In the genomic region with DNA sequence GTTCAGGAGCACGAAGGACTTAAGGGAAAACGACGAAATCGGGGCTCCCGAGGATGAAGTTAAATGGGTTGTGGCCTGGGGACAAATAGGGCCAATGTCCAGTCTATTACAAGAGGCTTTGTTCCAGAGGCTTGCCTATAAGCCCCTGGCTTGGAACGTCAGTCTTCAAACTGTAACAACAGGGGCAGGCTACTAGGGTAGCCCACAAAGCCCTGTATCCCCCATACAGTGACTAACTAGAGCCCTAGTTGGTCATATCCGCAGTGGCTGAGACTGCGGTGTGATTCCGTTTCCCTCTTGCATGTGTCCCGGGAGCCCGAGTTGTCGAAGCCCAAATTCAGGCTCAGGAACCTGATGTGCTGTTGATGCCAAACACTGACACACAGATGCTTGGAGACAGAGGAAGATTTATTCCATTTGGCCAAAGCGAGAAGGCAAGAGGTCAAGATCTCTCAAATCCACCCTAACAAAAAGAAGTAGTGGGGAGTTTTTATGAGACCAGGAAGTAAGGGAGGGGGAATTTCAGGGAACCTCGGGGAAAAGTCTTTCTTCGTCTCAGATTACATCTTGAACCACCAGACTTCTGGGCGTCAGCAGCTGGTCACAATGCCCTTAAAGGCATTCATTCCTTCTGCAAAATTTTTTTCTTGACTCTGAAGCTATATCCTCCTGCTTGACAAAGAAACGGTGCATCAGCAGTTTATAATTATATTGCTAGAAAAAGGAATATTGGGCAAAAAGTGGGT, we compare ENCODE assay signal across 8 cellular contexts. TPM values are rescaled to one million over a fixed set of nuclear protein-coding genes. Genes with fewer than 3 reads are reported as not detected.
DNase-seq lines count a peak whose midpoint lies in the region; ATAC-seq, FAIRE-seq and TF ChIP-seq lines count a peak whose summit lies in the region.

No MANE protein-coding gene starts in this region.

- no peaks in the 10 kb centered on the region for H3K9me3 ChIP-seq in adrenal gland (replicated peaks in 1 of 3)
- no peaks in the 10 kb centered on the region for H3K9me3 ChIP-seq in right atrium auricular region

- no peak for FAIRE-seq in D721Med (lab: Jason Lieb, UNC)

- peak in 1 of 2 donors; percentile 46 for TF ChIP-seq POLR2A in adrenal gland (IDR thresholded peaks at IDR 0.05)

- H3K27ac ChIP-seq in adrenal gland (peak overlapping the region; percentile 96 to 97 (median 97)), right atrium auricular region (peak overlapping the region; percentile 95 to 96)

- no peak for TF ChIP-seq CTCF in adrenal gland (IDR thresholded peaks at IDR 0.05)
- TF ChIP-seq CTCF in right atrium auricular region (IDR thresholded peaks at IDR 0.05), result no peak
- no peak for TF ChIP-seq CTCF in D721Med (IDR thresholded peaks at IDR 0.05; ENCODE audit: insufficient read depth, missing control alignments)

- DNase-seq in Ammon's horn (ENCODE audit: low spot score) (peak; percentile 35), HEK293T (ENCODE audit: extremely low spot score) (peak; percentile 15), SW480 (ENCODE audit: low spot score) (peak; percentile 58), adrenal gland (peak; percentile 41 to 79 (median 67)), right atrium auricular region (ENCODE audit: low spot score) (peak; percentile 86), putamen (ENCODE audit: low spot score) (peak; percentile 3), D721Med (ENCODE audit: insufficient read length, low spot score) (no peak)

- CTCF ChIA-PET in HEK293T (lab: Yijun Ruan, JAX), result interaction anchor here (0.5 to 0.6 kb wide), 2 partner anchors 14 to 20 kb away, joined by 4 to 8 read pairs; no protein-coding TSS in a partner anchor

- POLR2A ChIA-PET in HEK293T (lab: Yijun Ruan, JAX), result interaction anchor here (0.7 to 2.6 kb wide), 9 partner anchors 8 to 335 kb away, joined by 3 to 10 read pairs (median 5); a partner anchor contains a TSS

- H3K4me1 ChIP-seq in adrenal gland (replicated peaks in 1 of 2), result peaks cover 20 to 30% of the 10 kb centered on the region in 2 donors
- peaks cover 0 to 41% of the 10 kb centered on the region in 2 donors for H3K4me1 ChIP-seq in right atrium auricular region

- no peak for ATAC-seq in GM18520 (IDR thresholded peaks at IDR 0.05; ENCODE audit: unreplicated experiment)

- no peaks in the 10 kb centered on the region for H3K27me3 ChIP-seq in adrenal gland
- H3K27me3 ChIP-seq in right atrium auricular region, result no peaks in the 10 kb centered on the region

- intact Hi-C loops in adrenal gland (cut with DNase I), result loop anchor here in 1 of 2 donors (10.0 kb wide), 1 partner anchor 191 kb away; a partner anchor contains a TSS

- H3K36me3 ChIP-seq in adrenal gland (replicated peaks in 1 of 2), result no peaks in the 10 kb centered on the region
- no peaks in the 10 kb centered on the region for H3K36me3 ChIP-seq in right atrium auricular region

- H3K4me3 ChIP-seq in adrenal gland, result peak overlapping the region; percentile 5 to 97 (median 76)
- H3K4me3 ChIP-seq in right atrium auricular region, result peak overlapping the region; percentile 64 to 81

- WGBS in adrenal gland, 4 donors, result 1 to 2% (median 2%) methylated on average over 15 to 17 of the region's 17 CpGs

TF ChIP-seq in HEK293T, 16 proteins besides CTCF, POLR2A, EP300 and RAD21:
- TF ChIP-seq L3MBTL2 (conservative IDR thresholded peaks at IDR 0.05) (peak; percentile 63), FOXM1 (IDR thresholded peaks at IDR 0.05; ENCODE audit: borderline replicate concordance) (no peak)
- TF ChIP-seq, protein P1, sequence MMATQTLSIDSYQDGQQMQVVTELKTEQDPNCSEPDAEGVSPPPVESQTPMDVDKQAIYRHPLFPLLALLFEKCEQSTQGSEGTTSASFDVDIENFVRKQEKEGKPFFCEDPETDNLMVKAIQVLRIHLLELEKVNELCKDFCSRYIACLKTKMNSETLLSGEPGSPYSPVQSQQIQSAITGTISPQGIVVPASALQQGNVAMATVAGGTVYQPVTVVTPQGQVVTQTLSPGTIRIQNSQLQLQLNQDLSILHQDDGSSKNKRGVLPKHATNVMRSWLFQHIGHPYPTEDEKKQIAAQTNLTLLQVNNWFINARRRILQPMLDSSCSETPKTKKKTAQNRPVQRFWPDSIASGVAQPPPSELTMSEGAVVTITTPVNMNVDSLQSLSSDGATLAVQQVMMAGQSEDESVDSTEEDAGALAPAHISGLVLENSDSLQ (IDR thresholded peaks at IDR 0.05), result peak; percentile 58; the same call in 1 of the 2 replicates

RNA-seq across cellular contexts. Expression of a gene that starts 0.8 kb away (rescaled TPM):
- total RNA-seq in adrenal gland, result 10 to 100 TPM; 33.2 to 57.8 (median 38.8) TPM
- polyA plus RNA-seq in adrenal gland, result 10 to 100 TPM in 1 of 3 donors, 1 to 10 TPM in 2; 4.3 to 16.5 (median 8.0) TPM
- total RNA-seq in right atrium auricular region, result 10 to 100 TPM; 11.1 to 12.9 TPM

RNA-seq across cellular contexts. Expression of a gene that starts 49.4 kb away (rescaled TPM):
- total RNA-seq in adrenal gland, result not detected
- polyA plus RNA-seq in adrenal gland, result not detected
- not detected for total RNA-seq in right atrium auricular region
